ENCODE assay signal across 1 cellular context in genomic region chr7:44098092-44099068, GRCh38.
A peak's percentile ranks its signal among the peaks of the same experiment; 100 is the strongest.
TF ChIP-seq lines count a peak whose summit lies in the region.

No MANE protein-coding gene starts in this region.

TF ChIP-seq in HepG2, 621 proteins besides CTCF, POLR2A, EP300 and RAD21:
- TF ChIP-seq ZNF121 (CRISPR knock-in tag; IDR thresholded peaks at IDR 0.05) (peak; percentile 90), ZMYM3 (CRISPR knock-in tag; IDR thresholded peaks at IDR 0.05) (0 out of 2 replicates have a peak, but pooled peaks have one; percentile 36), SALL2 (CRISPR knock-in tag; IDR thresholded peaks at IDR 0.05) (no peak), SAP130 (CRISPR knock-in tag; IDR thresholded peaks at IDR 0.05; ENCODE audit: low read depth) (peak; percentile 16; the same call in 1 of the 2 replicates), ARID5B (CRISPR knock-in tag; IDR thresholded peaks at IDR 0.05) (0 out of 2 replicates have a peak, but pooled peaks have one; percentile 8), RXRB (CRISPR knock-in tag; IDR thresholded peaks at IDR 0.05; ENCODE audit: borderline replicate concordance) (0 out of 2 replicates have a peak, but pooled peaks have one; percentile 33), ATF4 (CRISPR knock-in tag; IDR thresholded peaks at IDR 0.05) (peak in 1 of 2 experiments; percentile 81; a peak in 2 of 4 replicates), HNF4A (CRISPR knock-in tag; IDR thresholded peaks at IDR 0.05) (peak; percentile 22; the same call in 1 of the 2 replicates), ZEB1 (IDR thresholded peaks at IDR 0.05; ENCODE audit: insufficient replicate concordance, low read depth) (no peak), CEBPB (IDR thresholded peaks at IDR 0.05; ENCODE audit: borderline replicate concordance, low read depth, low read length) (0 out of 2 replicates have a peak, but pooled peaks have one; percentile 0), AHR (CRISPR knock-in tag; IDR thresholded peaks at IDR 0.05) (no peak), HNRNPLL (IDR thresholded peaks at IDR 0.05; ENCODE audit: low read depth, low read length, poor library complexity, severe bottlenecking) (no peak), ZNF770 (CRISPR knock-in tag; IDR thresholded peaks at IDR 0.05) (peak; percentile 81), RARA (CRISPR knock-in tag; IDR thresholded peaks at IDR 0.05) (peak; percentile 64; the same call in 1 of the 2 replicates), CEBPG (CRISPR knock-in tag; IDR thresholded peaks at IDR 0.05) (peak; percentile 67)
